8 cellular contexts compared by ENCODE assay signal in genomic region chr18:46281185-46282176, GRCh38.
DNase-seq lines count a peak whose midpoint lies in the region; ATAC-seq, FAIRE-seq and TF ChIP-seq lines count a peak whose summit lies in the region.

No MANE protein-coding gene starts in this region.

- ATAC-seq in A549 (peak; percentile 89 to 95), HG03039 (IDR thresholded peaks at IDR 0.05; ENCODE audit: unreplicated experiment) (peak; percentile 76)

- CTCF ChIA-PET in A549 (lab: Yijun Ruan, JAX), result interaction anchor here (0.6 to 6.2 kb wide), 37 partner anchors 9 to 421 kb away, joined by 3 to 109 read pairs (median 6); partner anchors contain the start of gene LOXHD1

- peak; percentile 78 to 81 for TF ChIP-seq RAD21 in A549 (conservative IDR thresholded peaks at IDR 0.05 in 1 of 2, IDR thresholded peaks at IDR 0.05 in 1 of 2)

- no peak overlapping the region for H3K4me3 ChIP-seq in A549

- TF ChIP-seq CTCF in A549 (IDR thresholded peaks at IDR 0.05), result peak; percentile 68
- TF ChIP-seq CTCF in GM13977 (IDR thresholded peaks at IDR 0.05; ENCODE audit: extremely low read depth, insufficient read depth, missing control alignments), result peak; percentile 93

- no peak for TF ChIP-seq EP300 in A549 (IDR thresholded peaks at IDR 0.05)

- FAIRE-seq in A549 (lab: Jason Lieb, UNC), result no peak

- POLR2A ChIA-PET in A549 (lab: Yijun Ruan, JAX), result interaction anchor here (1.1 kb wide), 1 partner anchor 342 kb away, joined by 3 read pairs; no protein-coding TSS in a partner anchor

- DNase-seq in A549 (ENCODE audit: low read depth in 1 of 2, low spot score in 1 of 2) (peak; percentile 43 to 60), GM13977 (ENCODE audit: low spot score) (peak; percentile 53), NCI-H2196 (lab: John Stamatoyannopoulos, UW; ENCODE audit: unreplicated experiment) (peak; percentile 76), kidney tubule cell (ENCODE audit: low spot score) (peak; percentile 83)
- DNase-seq in activated CD4-positive, CD25-positive, alpha-beta regulatory T cell (lab: John Stamatoyannopoulos, UW), result peak; percentile 8 to 47 (median 16)
- peak; percentile 16 for DNase-seq in central memory CD4-positive, alpha-beta T cell
- peak; percentile 61 for DNase-seq in stimulated activated CD4-positive, alpha-beta T cell treated with anti-CD3 and anti-CD28 coated beads, Interleukin-4, amount 100 ng/mL, for 24 hours

- WGBS in A549 (ENCODE audit: missing lambda C conversion rate), result 50% methylated on average over 14 of the region's 15 CpGs

- H3K4me2 ChIP-seq in A549, result no peak overlapping the region

- TF ChIP-seq POLR2A in A549 (IDR thresholded peaks at IDR 0.05; ENCODE audit: low read length), result no peak

- H3K4me1 ChIP-seq in A549, result no peaks in the 10 kb centered on the region

- in situ Hi-C loops in GM13977 (cut with MboI; ENCODE audit: low pct_unique_long_range_greater_than_20kb, low sequenced_read_pairs, unreplicated experiment), result loop anchor here (25.0 kb wide), 1 partner anchor 206 kb away; no protein-coding TSS in a partner anchor

- no peak overlapping the region for H3K27ac ChIP-seq in A549

- no peaks in the 10 kb centered on the region for H3K9me3 ChIP-seq in A549

TF ChIP-seq in A549, 52 proteins besides CTCF, POLR2A, EP300 and RAD21:
- no peak for TF ChIP-seq USF2 (IDR thresholded peaks at IDR 0.05)
- TF ChIP-seq SMC3 (IDR thresholded peaks at IDR 0.05), result peak; percentile 74

Comparison
In these comparisons a context has a peak if more than half of its experiments do, and no peak if none do; other contexts are left out.
1. DNase-seq: peak in every context shown above with its lines; median percentile 83 in kidney tubule cell; 76 in NCI-H2196; 61 in stimulated activated CD4-positive, alpha-beta T cell treated with anti-CD3 and anti-CD28 coated beads, Interleukin-4, amount 100 ng/mL, for 24 hours; 53 in GM13977; 52 in A549; 16 in activated CD4-positive, CD25-positive, alpha-beta regulatory T cell; 16 in central memory CD4-positive, alpha-beta T cell.